11 cellular contexts compared by ENCODE assay signal in the genomic region with DNA sequence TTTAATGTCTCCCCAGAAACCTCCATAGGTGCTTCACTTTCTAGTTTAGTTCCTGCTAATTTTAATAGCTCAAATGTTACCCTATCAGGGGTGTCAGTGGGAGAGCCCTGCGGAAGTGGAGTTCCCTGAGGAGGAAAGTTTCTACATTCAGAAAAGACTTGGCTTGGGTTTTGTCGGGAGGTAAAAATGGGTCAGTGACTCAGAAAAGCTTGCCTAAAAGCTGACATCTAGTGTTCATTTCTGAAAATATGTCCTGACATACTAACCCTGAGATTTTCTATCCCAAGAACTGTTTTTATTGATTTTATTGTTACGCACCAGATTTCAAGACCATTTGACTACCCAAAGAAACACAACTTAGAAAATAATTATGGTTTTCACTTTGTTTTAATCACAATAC. TPM values are rescaled to one million over a fixed set of nuclear protein-coding genes. Genes with fewer than 3 reads are reported as not detected.
DNase-seq lines count a peak whose midpoint lies in the region; ATAC-seq, FAIRE-seq and TF ChIP-seq lines count a peak whose summit lies in the region.
"Had no signal": no experiment of that assay in that cellular context is flagged by ENCODE, and none has a peak within 500 bp of the region (broad histone marks: within the 10 kb centered on the region; RNA-seq: fewer than 3 reads in every experiment).

No MANE protein-coding gene starts in this region.

- no peak overlapping the region for H3K4me3 Mint-ChIP-seq in activated T-helper 17 cell treated with anti-CD3 and anti-CD28 coated beads, Interleukin-2, amount 50 U/mL, for 72 hours
- H3K4me3 Mint-ChIP-seq: effector memory CD8-positive, alpha-beta T cell had no signal

- H3K9me3 ChIP-seq in HEK293 (ENCODE audit: control insufficient read depth, insufficient read depth, low read depth, low read length): no peaks in the 10 kb centered on the region
- H3K9me3 ChIP-seq in adipocyte (ENCODE audit: control insufficient read depth, low read length): no peaks in the 10 kb centered on the region
- H3K9me3 ChIP-seq in HepG2 (ENCODE audit: low read length): no peaks in the 10 kb centered on the region
- H3K9me3 ChIP-seq: testis had no signal

- peaks cover 14% of the 10 kb centered on the region for H3K36me3 Mint-ChIP-seq in activated T-helper 17 cell treated with anti-CD3 and anti-CD28 coated beads, Interleukin-2, amount 50 U/mL, for 72 hours (ENCODE audit: low read depth)

- no peak for ATAC-seq in HepG2
- ATAC-seq in GM21786 (IDR thresholded peaks at IDR 0.05; ENCODE audit: unreplicated experiment): no peak
- no peak for ATAC-seq in activated T-helper 17 cell treated with anti-CD3 and anti-CD28 coated beads, Interleukin-2, amount 50 U/mL, for 72 hours (replicated peaks)
- ATAC-seq: effector memory CD8-positive, alpha-beta T cell had no signal

- H2AFZ ChIP-seq in HepG2 (ENCODE audit: low read length): no peak overlapping the region

- no peak for TF ChIP-seq POLR2A in HepG2 (IDR thresholded peaks at IDR 0.05; ENCODE audit: insufficient read depth in 1 of 2, low read depth in 2 of 2, low read length in 2 of 2)

- intact Hi-C loops in HepG2 (cut with micrococcal nuclease; ENCODE audit: unreplicated experiment): loop anchor here (1.0 to 2.0 kb wide), 2 partner anchors 52 to 101 kb away; no protein-coding TSS in a partner anchor

- 73% methylated on average over 3 of the region's 3 CpGs for WGBS in HepG2 (ENCODE audit: low lambda C conversion rate)

- H4K20me1 ChIP-seq in HepG2 (ENCODE audit: insufficient read depth, low read length): no peaks in the 10 kb centered on the region

- POLR2A ChIA-PET in HEK293 (lab: Yijun Ruan, JAX): interaction anchor here (1.3 kb wide), 1 partner anchor 41 kb away, joined by 3 read pairs; the partner anchor contains the start of gene GLDC
- POLR2A ChIA-PET in HepG2 (lab: Yijun Ruan, JAX): no interaction called here

- peaks cover 22% of the 10 kb centered on the region for H3K79me2 ChIP-seq in HepG2 (ENCODE audit: insufficient read depth, low read length)

- H3K9ac ChIP-seq in adipocyte (ENCODE audit: low read length) (no peak overlapping the region), HepG2 (ENCODE audit: insufficient read depth, low read depth, low read length) (no peak overlapping the region)

- no peak for TF ChIP-seq RAD21 in HepG2 (CRISPR knock-in tag; IDR thresholded peaks at IDR 0.05)

- H3K4me3 ChIP-seq in HEK293 (ENCODE audit: low read depth, low read length) (no peak overlapping the region), adipocyte (ENCODE audit: low read length) (no peak overlapping the region), HepG2 (replicated peaks in 1 of 3; ENCODE audit: insufficient read depth in 1 of 3, low read depth in 2 of 3, low read length in 3 of 3) (no peak overlapping the region)
- H3K4me3 ChIP-seq: testis had no signal

- no TSS peak for BruUV-seq in HepG2 (replicated peaks; lab: Mats Ljungman, UMichigan)

- peaks cover 5% of the 10 kb centered on the region for H3K4me1 Mint-ChIP-seq in activated T-helper 17 cell treated with anti-CD3 and anti-CD28 coated beads, Interleukin-2, amount 50 U/mL, for 72 hours

- TF ChIP-seq CTCF in HEK293 (tag by site-specific recombination; IDR thresholded peaks at IDR 0.05) (no peak), HepG2 (CRISPR knock-in tag; IDR thresholded peaks at IDR 0.05) (peak; percentile 41)

- no peaks in the 10 kb centered on the region for H3K27me3 Mint-ChIP-seq in activated T-helper 17 cell treated with anti-CD3 and anti-CD28 coated beads, Interleukin-2, amount 50 U/mL, for 72 hours
- H3K27me3 Mint-ChIP-seq: effector memory CD8-positive, alpha-beta T cell had no signal

- no peaks in the 10 kb centered on the region for H3K9me3 Mint-ChIP-seq in activated T-helper 17 cell treated with anti-CD3 and anti-CD28 coated beads, Interleukin-2, amount 50 U/mL, for 72 hours
- H3K9me3 Mint-ChIP-seq: effector memory CD8-positive, alpha-beta T cell had no signal

- in situ Hi-C loops in HepG2 (cut with HindIII; ENCODE audit: extremely low pct_ligation_motif_present, low pct_unique_long_range_greater_than_20kb): loop anchor here (25.0 kb wide), 1 partner anchor 324 kb away; no protein-coding TSS in a partner anchor

- H3K4me2 ChIP-seq in HepG2 (ENCODE audit: low read depth, low read length): no peak overlapping the region

- peaks cover 0 to 7% of the 10 kb centered on the region in 2 experiments; a peak in 1 of 3 replicates for H3K36me3 ChIP-seq in HEK293 (ENCODE audit: control insufficient read depth in 2 of 2, insufficient read depth in 1 of 2, low read length in 2 of 2)
- no peaks in the 10 kb centered on the region for H3K36me3 ChIP-seq in adipocyte (ENCODE audit: control insufficient read depth, insufficient read depth, low read length, severe bottlenecking)
- H3K36me3 ChIP-seq in HepG2 (replicated peaks in 1 of 2; ENCODE audit: control insufficient read depth in 1 of 2, insufficient read depth in 2 of 2, low read length in 2 of 2): no peaks in the 10 kb centered on the region

- no peak overlapping the region for H3K27ac ChIP-seq in HEK293 (ENCODE audit: extremely low read depth, low read depth, low read length)
- H3K27ac ChIP-seq in HepG2 (ENCODE audit: extremely low read length, insufficient read depth, low read length): peak overlapping the region; percentile 36
- H3K27ac ChIP-seq: HL-60, testis had no signal

- DNase-seq in AML-193 (lab: John Stamatoyannopoulos, UW) (peak; percentile 31 to 45), adipocyte (ENCODE audit: low read depth) (peak; percentile 53), HepG2 (ENCODE audit: low spot score) (peak; percentile 44), DMS79 (lab: John Stamatoyannopoulos, UW) (no peak), UCSD-AML1 (lab: John Stamatoyannopoulos, UW; ENCODE audit: unreplicated experiment) (no peak)
- DNase-seq: effector memory CD8-positive, alpha-beta T cell; testis had no signal

- no peaks in the 10 kb centered on the region for H3K4me1 ChIP-seq in HEK293 (ENCODE audit: control insufficient read depth, insufficient read depth, low read length)
- H3K4me1 ChIP-seq in adipocyte (ENCODE audit: control insufficient read depth, insufficient read depth, low read length): peaks cover 11% of the 10 kb centered on the region
- H3K4me1 ChIP-seq in HepG2 (ENCODE audit: insufficient read depth, low read length): peaks cover 27% of the 10 kb centered on the region

- TF ChIP-seq EP300 in HepG2 (IDR thresholded peaks at IDR 0.05; ENCODE audit: low read depth in 2 of 2, low read length in 2 of 2) (no peak), HepG2 (CRISPR knock-in tag; IDR thresholded peaks at IDR 0.05; ENCODE audit: borderline replicate concordance) (no peak)

- peak; percentile 23 for FAIRE-seq in HepG2 (lab: Jason Lieb, UNC)

- CTCF ChIA-PET in HEK293 (lab: Yijun Ruan, JAX): interaction anchor here (0.6 to 1.4 kb wide), 3 partner anchors 59 to 102 kb away, joined by 3 to 4 read pairs (median 3); no protein-coding TSS in a partner anchor
- CTCF ChIA-PET in HepG2 (lab: Yijun Ruan, JAX; ENCODE audit: low intra/inter-chr PET ratio, low total read pairs): interaction anchor here (1.8 kb wide), 1 partner anchor 102 kb away, joined by 5 read pairs; no protein-coding TSS in a partner anchor

- H3K27me3 ChIP-seq in adipocyte (replicated peaks; ENCODE audit: control insufficient read depth, insufficient read depth, low read length): no peaks in the 10 kb centered on the region
- H3K27me3 ChIP-seq in HepG2 (ENCODE audit: control insufficient read depth in 1 of 2, insufficient read depth in 2 of 2, low read length in 2 of 2): no peaks in the 10 kb centered on the region
- H3K27me3 ChIP-seq: testis had no signal

- no peak overlapping the region for H3K27ac Mint-ChIP-seq in activated T-helper 17 cell treated with anti-CD3 and anti-CD28 coated beads, Interleukin-2, amount 50 U/mL, for 72 hours
- H3K27ac Mint-ChIP-seq: effector memory CD8-positive, alpha-beta T cell had no signal

TF ChIP-seq in HEK293, 187 proteins besides CTCF, POLR2A, EP300 and RAD21 (continues in another document):
- no peak for TF ChIP-seq KLF7 (tag by site-specific recombination; IDR thresholded peaks at IDR 0.05; ENCODE audit: borderline replicate concordance)
- TF ChIP-seq ZNF530 (tag by site-specific recombination; IDR thresholded peaks at IDR 0.05; ENCODE audit: low read depth): no peak
- no peak for TF ChIP-seq SP3 (tag by site-specific recombination; IDR thresholded peaks at IDR 0.05)
- TF ChIP-seq ZNF654 (tag by site-specific recombination; IDR thresholded peaks at IDR 0.05; ENCODE audit: low read depth): peak; percentile 43; the same call in 1 of the 2 replicates

TF ChIP-seq in HepG2, 621 proteins besides CTCF, POLR2A, EP300 and RAD21:
- TF ChIP-seq SMC3 (IDR thresholded peaks at IDR 0.05; ENCODE audit: low read length): peak; percentile 44; the same call in 1 of the 2 replicates
- peak; percentile 59 for TF ChIP-seq STAG1 (CRISPR knock-in tag; IDR thresholded peaks at IDR 0.05)
- no peak for TF ChIP-seq ZNF724P (CRISPR knock-in tag; IDR thresholded peaks at IDR 0.05; ENCODE audit: borderline replicate concordance)

RNA-seq across cellular contexts. Expression of gene GLDC, which starts 40.9 kb away (rescaled TPM):
- 51.0 and 115 TPM in 2 replicates for total RNA-seq in HepG2 (2016; rRNA removed; fragmentation: Illumina TruSeq; extraction: Trizol)
- total RNA-seq in HepG2 (2016; cell fraction: cytosol; rRNA removed; fragmentation: Illumina TruSeq; extraction: Trizol; ENCODE audit: low read depth): 10.0 and 16.1 TPM in 2 replicates
- total RNA-seq in HepG2 (2016; cell fraction: insoluble cytoplasmic fraction; rRNA removed; fragmentation: Illumina TruSeq; extraction: Trizol): 51.9 and 113 TPM in 2 replicates
- 20.3 and 21.3 TPM in 2 replicates for total RNA-seq in HepG2 (2016; cell fraction: membrane; rRNA removed; fragmentation: Illumina TruSeq; extraction: Trizol)
- total RNA-seq in HepG2 (2016; cell fraction: nucleus; rRNA removed; fragmentation: Illumina TruSeq; extraction: Trizol): 88.2 and 101 TPM in 2 replicates
- 46.9 and 59.3 TPM in 2 replicates for polyA plus RNA-seq in HepG2 (2011; rRNA removed)
- polyA plus RNA-seq in HepG2 (2011; cell fraction: cytosol; rRNA removed): 35.5 and 38.1 TPM in 2 replicates
- polyA plus RNA-seq in HepG2 (2011; cell fraction: nucleus; rRNA removed): 46.0 and 54.8 TPM in 2 replicates
- polyA plus RNA-seq in HepG2 (2012): 26.9 and 61.1 TPM in 2 replicates
- 5.1 and 6.2 TPM in 2 replicates for polyA plus RNA-seq in HepG2 (2016; cell fraction: cytosol; fragmentation: Illumina TruSeq; extraction: Trizol; ENCODE audit: low read depth)
- polyA plus RNA-seq in HepG2 (2016; cell fraction: insoluble cytoplasmic fraction; fragmentation: Illumina TruSeq; extraction: Trizol; ENCODE audit: low read depth): 54.2 and 57.8 TPM in 2 replicates
- polyA plus RNA-seq in HepG2 (2016; cell fraction: membrane; fragmentation: Illumina TruSeq; extraction: Trizol; ENCODE audit: low read depth): 13.5 and 14.1 TPM in 2 replicates
- polyA plus RNA-seq in HepG2 (2016; cell fraction: nucleus; fragmentation: Illumina TruSeq; extraction: Trizol; ENCODE audit: insufficient read depth, low read depth): 124 and 127 TPM in 2 replicates
- polyA minus RNA-seq in HepG2 (2011; rRNA and poly(A)+ RNA removed; ENCODE audit: low replicate concordance): 1.3 and 104 TPM in 2 replicates
- polyA minus RNA-seq in HepG2 (2011; cell fraction: cytosol; rRNA and poly(A)+ RNA removed): 27.9 and 47.7 TPM in 2 replicates
- polyA minus RNA-seq in HepG2 (2011; cell fraction: nucleus; rRNA and poly(A)+ RNA removed): 57.6 and 74.4 TPM in 2 replicates
- total RNA-seq in activated T-helper 17 cell treated with anti-CD3 and anti-CD28 coated beads, Interleukin-2, amount 50 U/mL, for 72 hours: 10 to 100 TPM; 17.2 to 19.4 TPM

Comparison
In these comparisons a context has a peak if more than half of its experiments do, and no peak if none do; other contexts are left out.
1. DNase-seq: peak in AML-193 (2 of 2), adipocyte (single experiment) and HepG2 (single experiment); none in DMS79 (single experiment) and UCSD-AML1 (single experiment).